Comparison of ENCODE assay signal across 1 cellular context in the genomic region with DNA sequence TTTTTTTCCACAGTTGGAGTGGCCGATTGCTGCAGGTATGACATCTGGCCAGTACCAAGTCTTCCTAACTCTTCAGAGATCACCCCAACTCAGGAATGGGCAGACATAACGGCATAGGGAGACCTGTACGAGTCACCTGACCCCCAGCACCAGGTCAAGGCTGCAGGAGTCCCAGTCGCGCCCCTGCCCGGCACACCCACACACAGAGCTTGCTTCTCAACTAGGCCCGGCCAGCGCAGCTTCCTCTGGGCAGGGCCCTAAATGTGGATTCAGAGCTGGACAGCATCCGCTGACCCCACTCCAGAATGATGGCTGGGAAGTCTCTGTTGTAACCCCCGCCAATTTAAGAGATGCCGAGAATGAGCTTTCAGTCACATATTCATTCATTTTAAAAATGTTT.
TF ChIP-seq lines count a peak whose summit lies in the region.

No MANE protein-coding gene starts in this region.

TF ChIP-seq in H1, 55 proteins besides CTCF, POLR2A, EP300 and RAD21:
- no peak for TF ChIP-seq TCF12 (IDR thresholded peaks at IDR 0.05; ENCODE audit: low read depth, low read length)
